Comparison of ENCODE assay signal across 8 cellular contexts in genomic region chr1:161165742-161166668, GRCh38. TPM values are rescaled to one million over a fixed set of nuclear protein-coding genes. Genes with fewer than 3 reads are reported as not detected.
DNase-seq lines count a peak whose midpoint lies in the region; ATAC-seq and TF ChIP-seq lines count a peak whose summit lies in the region.

Gene PPOX (plus strand): TSS chr1:161166426. CDS start chr1:161166848, 422 bp downstream.

- CTCF ChIA-PET in activated naive CD4-positive, alpha-beta T cell treated with anti-CD3 and anti-CD28 coated beads for 36 hours (lab: Charles Lee) = interaction anchor here (0.6 to 3.8 kb wide), 27 partner anchors 8 to 216 kb away, joined by 3 to 22 read pairs (median 4); partner anchors contain the start of genes B4GALT3, DEDD, NDUFS2 and TOMM40L

- ATAC-seq in gastroesophageal sphincter = peak; percentile 98

- no peaks in the 10 kb centered on the region for H3K27me3 ChIP-seq in gastroesophageal sphincter

- peak within 1 kb of the TSS; percentile 94 for H3K4me3 Mint-ChIP-seq in HFFc6
- peak within 1 kb of the TSS; percentile 87 for H3K4me3 Mint-ChIP-seq in activated naive CD4-positive, alpha-beta T cell treated with anti-CD3 and anti-CD28 coated beads for 36 hours

- TF ChIP-seq EP300 in gastroesophageal sphincter (IDR thresholded peaks at IDR 0.05) = no peak

- peak; percentile 26 to 50 for TF ChIP-seq POLR2A in gastroesophageal sphincter (IDR thresholded peaks at IDR 0.05)

- intact Hi-C loops in activated naive CD4-positive, alpha-beta T cell treated with anti-CD3 and anti-CD28 coated beads for 36 hours (cut with micrococcal nuclease) = loop anchor here (1.0 to 5.0 kb wide), 7 partner anchors 11 to 216 kb away; partner anchors contain the start of genes B4GALT3, DEDD and NDUFS2

- H3K36me3 Mint-ChIP-seq in HFFc6 (ENCODE audit: low read depth) = peaks cover 2% of the 10 kb centered on the region
- peaks cover 17% of the 10 kb centered on the region for H3K36me3 Mint-ChIP-seq in activated naive CD4-positive, alpha-beta T cell treated with anti-CD3 and anti-CD28 coated beads for 36 hours (ENCODE audit: low read depth)

- WGBS in gastroesophageal sphincter (ENCODE audit: low coverage in 1 of 2), 2 donors = 2 to 3% methylated on average over 12 to 17 of the region's 54 CpGs

- H3K9me3 Mint-ChIP-seq in HFFc6 = no peaks in the 10 kb centered on the region
- H3K9me3 Mint-ChIP-seq in activated naive CD4-positive, alpha-beta T cell treated with anti-CD3 and anti-CD28 coated beads for 36 hours = no peaks in the 10 kb centered on the region

- no peaks in the 10 kb centered on the region; the same call in none of the 2 replicates for H3K27me3 Mint-ChIP-seq in HFFc6 (ENCODE audit: insufficient read depth)
- no peaks in the 10 kb centered on the region for H3K27me3 Mint-ChIP-seq in activated naive CD4-positive, alpha-beta T cell treated with anti-CD3 and anti-CD28 coated beads for 36 hours (ENCODE audit: low read depth)

- peak within 1 kb of the TSS; percentile 76 for H3K4me3 ChIP-seq in GM08714 (ENCODE audit: low read length)
- H3K4me3 ChIP-seq in gastroesophageal sphincter = peak within 1 kb of the TSS; percentile 44 to 70

- peak within 1 kb of the TSS; percentile 100 for H3K27ac Mint-ChIP-seq in HFFc6
- H3K27ac Mint-ChIP-seq in activated naive CD4-positive, alpha-beta T cell treated with anti-CD3 and anti-CD28 coated beads for 36 hours = peak within 1 kb of the TSS; percentile 87

- TF ChIP-seq CTCF in HFFc6 (IDR thresholded peaks at IDR 0.05) (peak; percentile 74), gastroesophageal sphincter (IDR thresholded peaks at IDR 0.05) (peak in 3 of 4 experiments; percentile 36 to 54 (median 48))

- H3K9me3 ChIP-seq in gastroesophageal sphincter = no peaks in the 10 kb centered on the region

- DNase-seq in HFFc6 (peak; percentile 99), NAMALWA (ENCODE audit: low spot score) (peak; percentile 100), SK-N-DZ (ENCODE audit: low spot score) (peak; percentile 99), non-pigmented ciliary epithelial cell (ENCODE audit: low read depth) (peak; percentile 94), superior temporal gyrus (ENCODE audit: extremely low spot score) (peak; percentile 99)
- DNase-seq in activated naive CD4-positive, alpha-beta T cell treated with anti-CD3 and anti-CD28 coated beads for 36 hours = peak; percentile 97

- peak within 1 kb of the TSS; percentile 63 to 91 (median 88) for H3K27ac ChIP-seq in gastroesophageal sphincter

- peaks cover 0 to 67% of the 10 kb centered on the region in 2 donors for H3K36me3 ChIP-seq in gastroesophageal sphincter

- H3K4me1 ChIP-seq in gastroesophageal sphincter = peaks cover 0 to 56% (median 24%) of the 10 kb centered on the region in 3 donors

- peaks cover 30% of the 10 kb centered on the region for H3K4me1 Mint-ChIP-seq in HFFc6 (ENCODE audit: low read depth)
- H3K4me1 Mint-ChIP-seq in activated naive CD4-positive, alpha-beta T cell treated with anti-CD3 and anti-CD28 coated beads for 36 hours (ENCODE audit: low read depth) = peaks cover 49% of the 10 kb centered on the region

RNA-seq across cellular contexts. Expression of gene PPOX, which starts in this region (rescaled TPM):
- total RNA-seq in HFFc6 (2021; fragmentation: NEBNext Ultra II Directional; extraction: Animal tissue kit (Norgen Biotek cat#: 25700)) = 10 to 100 TPM; 11.8 to 15.2 (median 13.5) TPM
- polyA plus RNA-seq in SK-N-DZ (2014; cell fraction: cytosol; rRNA removed) = 41.3 and 58.6 TPM in 2 replicates
- 263 and 291 TPM in 2 replicates for polyA plus RNA-seq in SK-N-DZ (2014; cell fraction: nucleus; rRNA removed)
- total RNA-seq in activated naive CD4-positive, alpha-beta T cell treated with anti-CD3 and anti-CD28 coated beads for 36 hours = 10 to 100 TPM; 24.9 to 26.0 TPM
- total RNA-seq in gastroesophageal sphincter = 10 to 100 TPM; 10.5 to 27.4 (median 17.6) TPM

Comparison
In these comparisons a context has a peak if more than half of its experiments do, and no peak if none do; other contexts are left out.
1. Peak in every context shown above with its lines: DNase-seq, ATAC-seq, H3K4me3 ChIP-seq and H3K27ac ChIP-seq.